In genomic region chr12:55845785-55846496, GRCh38 we compare ENCODE assay signal across 21 cellular contexts. TPM values are rescaled to one million over a fixed set of nuclear protein-coding genes. Genes with fewer than 3 reads are reported as not detected.
DNase-seq lines count a peak whose midpoint lies in the region; ATAC-seq and TF ChIP-seq lines count a peak whose summit lies in the region.
"Had no signal": no experiment of that assay in that cellular context is flagged by ENCODE, and none has a peak within 500 bp of the region (broad histone marks: within the 10 kb centered on the region; RNA-seq: fewer than 3 reads in every experiment).

No MANE protein-coding gene starts in this region.

- H3K9ac ChIP-seq in GM23248 (peak overlapping the region; percentile 94), smooth muscle cell (ENCODE audit: low read depth) (peak overlapping the region; percentile 97)
- H3K9ac ChIP-seq: KMS-11 had no signal

- H3K27me3 ChIP-seq in GM23248 (replicated peaks; ENCODE audit: insufficient read depth): no peaks in the 10 kb centered on the region
- no peaks in the 10 kb centered on the region for H3K27me3 ChIP-seq in ascending aorta
- no peaks in the 10 kb centered on the region for H3K27me3 ChIP-seq in right cardiac atrium (ENCODE audit: control insufficient read depth, insufficient read depth)
- no peaks in the 10 kb centered on the region for H3K27me3 ChIP-seq in smooth muscle cell (ENCODE audit: low read depth)
- H3K27me3 ChIP-seq: dorsolateral prefrontal cortex had no signal

- H3K4me1 ChIP-seq in GM23248 (ENCODE audit: insufficient read depth): peaks cover 61% of the 10 kb centered on the region
- peaks cover 4 to 51% of the 10 kb centered on the region in 2 donors for H3K4me1 ChIP-seq in ascending aorta
- peaks cover 12% of the 10 kb centered on the region for H3K4me1 ChIP-seq in right cardiac atrium (ENCODE audit: control insufficient read depth, insufficient read depth, low read length)
- H3K4me1 ChIP-seq in smooth muscle cell (ENCODE audit: low read depth): peaks cover 31% of the 10 kb centered on the region

- H3K27ac Mint-ChIP-seq in type B pancreatic cell: no peak overlapping the region
- H3K27ac Mint-ChIP-seq: T-cell had no signal

- peaks cover 21% of the 10 kb centered on the region for H3K27me3 Mint-ChIP-seq in type B pancreatic cell

- no peaks in the 10 kb centered on the region for H3K9me3 ChIP-seq in GM23248 (ENCODE audit: low read depth)
- H3K9me3 ChIP-seq in ascending aorta: no peaks in the 10 kb centered on the region
- no peaks in the 10 kb centered on the region for H3K9me3 ChIP-seq in right cardiac atrium (ENCODE audit: control insufficient read depth, low read length)
- H3K9me3 ChIP-seq in smooth muscle cell (replicated peaks; ENCODE audit: low read depth): no peaks in the 10 kb centered on the region

- 50 to 59% methylated on average over 7 of the region's 7 CpGs for WGBS in GM23248 (ENCODE audit: low coverage in 1 of 2, low lambda C conversion rate in 2 of 2, missing lambda C conversion rate in 2 of 2), 2 experiments
- 74% methylated on average over 7 of the region's 7 CpGs for WGBS in right cardiac atrium
- WGBS in smooth muscle cell (ENCODE audit: low lambda C conversion rate): 86% methylated on average over 7 of the region's 7 CpGs

- intact Hi-C loops in ascending aorta (cut with DNase I) (loop anchor here (10.0 kb wide), 2 partner anchors 679 to 1411 kb away; partner anchors contain the start of gene RBMS2), right cardiac atrium (cut with DNase I) (loop anchor here in 1 of 4 donors (10.0 kb wide), 1 partner anchor 79 kb away; the partner anchor contains the start of gene PYM1)

- peak overlapping the region; percentile 28 for H2AFZ ChIP-seq in GM23248
- peak overlapping the region; percentile 83 for H2AFZ ChIP-seq in smooth muscle cell (ENCODE audit: low read depth)

- peaks cover 17% of the 10 kb centered on the region for H3K4me1 Mint-ChIP-seq in type B pancreatic cell (ENCODE audit: unreplicated experiment)

- H3K79me2 ChIP-seq in GM23248 (ENCODE audit: insufficient read depth) (peaks cover 16% of the 10 kb centered on the region), smooth muscle cell (ENCODE audit: low read depth) (peaks cover 8% of the 10 kb centered on the region)

- H3K4me3 ChIP-seq in GM23248: no peak overlapping the region
- no peak overlapping the region for H3K4me3 ChIP-seq in ascending aorta
- H3K4me3 ChIP-seq in right cardiac atrium (ENCODE audit: low read length): no peak overlapping the region
- no peak overlapping the region for H3K4me3 ChIP-seq in smooth muscle cell
- H3K4me3 ChIP-seq: dorsolateral prefrontal cortex, GM12878 had no signal

- DNase-seq in GM23248 (peak; percentile 59), ascending aorta (ENCODE audit: low spot score in 2 of 2) (no peak), right cardiac atrium (no peak), smooth muscle cell (lab: John Stamatoyannopoulos, UW; ENCODE audit: unreplicated experiment) (no peak), HEK293T (ENCODE audit: extremely low spot score) (no peak), DMS79 (lab: John Stamatoyannopoulos, UW) (no peak), type B pancreatic cell (ENCODE audit: extremely low spot score, unreplicated experiment) (no peak)
- DNase-seq: activated CD8-positive, alpha-beta memory T cell treated with anti-CD3 and anti-CD28 coated beads for 24 hours; NCI-H1092 treated with DMSO at 0.1 percent for 48 hours; NCI-H2107; NCI-H748 treated with DMSO at 0.1 percent for 48 hours; posterior cingulate gyrus; stimulated activated naive CD8-positive, alpha-beta T cell treated with anti-CD3 and anti-CD28 coated beads, Interleukin-15, Interleukin-2, amounts not matched to agents 100 U/mL and 50 U/mL, for 24 hours; T-cell had no signal

- CTCF ChIA-PET in HEK293T (lab: Yijun Ruan, JAX): no interaction called here

- H3K9me3 Mint-ChIP-seq in type B pancreatic cell: no peaks in the 10 kb centered on the region
- H3K9me3 Mint-ChIP-seq: T-cell had no signal

- in situ Hi-C loops in GM23248 (cut with MboI): no loop called here

- no peaks in the 10 kb centered on the region for H3K9me2 ChIP-seq in GM23248 (ENCODE audit: insufficient read depth)

- no peak for ATAC-seq in right cardiac atrium
- no peak for ATAC-seq in HG02885 (IDR thresholded peaks at IDR 0.05; ENCODE audit: poor library complexity, unreplicated experiment)
- ATAC-seq: esophagus mucosa; GM12878; Panc1; stimulated activated naive CD8-positive, alpha-beta T cell treated with anti-CD3 and anti-CD28 coated beads, Interleukin-15, Interleukin-2, amounts not matched to agents 100 U/mL and 50 U/mL, for 24 hours; T-cell had no signal

- TF ChIP-seq CTCF in ascending aorta (IDR thresholded peaks at IDR 0.05): no peak
- TF ChIP-seq CTCF in smooth muscle cell (IDR thresholded peaks at IDR 0.05; ENCODE audit: borderline replicate concordance, insufficient read depth, poor library complexity, severe bottlenecking): no peak
- no peak for TF ChIP-seq CTCF in type B pancreatic cell (conservative IDR thresholded peaks at IDR 0.05)

- H3F3A ChIP-seq in GM23248 (ENCODE audit: insufficient read depth) (peaks cover 39% of the 10 kb centered on the region), smooth muscle cell (ENCODE audit: low read depth) (peaks cover 4% of the 10 kb centered on the region)

- no peaks in the 10 kb centered on the region for H4K20me1 ChIP-seq in GM23248 (ENCODE audit: insufficient read depth)
- H4K20me1 ChIP-seq in smooth muscle cell (ENCODE audit: low read depth): no peaks in the 10 kb centered on the region

- no peaks in the 10 kb centered on the region for H3K36me3 ChIP-seq in GM23248 (ENCODE audit: low read depth)
- H3K36me3 ChIP-seq in ascending aorta: no peaks in the 10 kb centered on the region
- no peaks in the 10 kb centered on the region for H3K36me3 ChIP-seq in smooth muscle cell (ENCODE audit: low read depth)

- H3K4me2 ChIP-seq in GM23248 (ENCODE audit: unreplicated experiment) (peak overlapping the region; percentile 10), smooth muscle cell (no peak overlapping the region)
- H3K4me2 ChIP-seq: KMS-11 had no signal

- POLR2A ChIA-PET in HEK293T (lab: Yijun Ruan, JAX): interaction anchor here (3.0 kb wide), 1 partner anchor 16 kb away, joined by 43 read pairs; the partner anchor contains the start of gene DNAJC14

- peak overlapping the region; percentile 100 for H3K27ac ChIP-seq in GM23248
- H3K27ac ChIP-seq in ascending aorta: peak overlapping the region; percentile 99
- peak overlapping the region; percentile 42 for H3K27ac ChIP-seq in right cardiac atrium (ENCODE audit: low read length)
- peak overlapping the region; percentile 100 for H3K27ac ChIP-seq in smooth muscle cell (ENCODE audit: low read depth)
- H3K27ac ChIP-seq: KMS-11, VCaP had no signal

- H3K4me3 Mint-ChIP-seq in type B pancreatic cell: no peak overlapping the region
- H3K4me3 Mint-ChIP-seq: T-cell had no signal

- no peaks in the 10 kb centered on the region for H3K36me3 Mint-ChIP-seq in type B pancreatic cell
- H3K36me3 Mint-ChIP-seq: T-cell had no signal

TF ChIP-seq in HEK293T, 16 proteins besides CTCF, POLR2A, EP300 and RAD21 (continues in another document):
- TF ChIP-seq SUZ12 (IDR thresholded peaks at IDR 0.05) (no peak), NFRKB (IDR thresholded peaks at IDR 0.05) (no peak), ZNF384 (IDR thresholded peaks at IDR 0.05) (no peak), HDGF (IDR thresholded peaks at IDR 0.05; ENCODE audit: borderline replicate concordance) (no peak), BHLHE40 (IDR thresholded peaks at IDR 0.05; ENCODE audit: borderline replicate concordance) (no peak), LEF1 (IDR thresholded peaks at IDR 0.05; ENCODE audit: borderline replicate concordance) (no peak), CTBP1 (IDR thresholded peaks at IDR 0.05; ENCODE audit: borderline replicate concordance) (no peak), ELF4 (IDR thresholded peaks at IDR 0.05) (no peak), SP1 (IDR thresholded peaks at IDR 0.05) (no peak)

RNA-seq across cellular contexts. Expression of gene MMP19, which starts 3.2 kb away (rescaled TPM):
- 17.6 and 26.3 TPM in 2 replicates for total RNA-seq in GM23248 (2014; rRNA removed; shearing (Covaris generic))
- 13.8 and 15.7 TPM in 2 replicates for polyA plus RNA-seq in GM23248 (2016; fragmentation: Nextera tagmentation; extraction: Ambion mirVana)
- 37.5 TPM for total RNA-seq in ascending aorta
- total RNA-seq in right cardiac atrium: 10 to 100 TPM in 1 of 4 donors, 1 to 10 TPM in 3; 3.1 to 21.2 (median 5.6) TPM
- polyA plus RNA-seq in right cardiac atrium: 6.9 TPM
- total RNA-seq in smooth muscle cell: 14.9 and 17.6 TPM in 2 replicates
- 15.6 and 18.2 TPM in 2 replicates for polyA plus RNA-seq in smooth muscle cell
- total RNA-seq in type B pancreatic cell (ENCODE audit: low replicate concordance): 0.38 and 0.48 TPM in 2 replicates
- total RNA-seq: GM12878, T-cell had no signal

RNA-seq across cellular contexts. Expression of gene DNAJC14, which starts 16.6 kb away (rescaled TPM):
- total RNA-seq in GM23248 (2014; rRNA removed; shearing (Covaris generic)): 38.7 and 43.8 TPM in 2 replicates
- 23.7 and 24.5 TPM in 2 replicates for polyA plus RNA-seq in GM23248 (2016; fragmentation: Nextera tagmentation; extraction: Ambion mirVana)
- 26.1 TPM for total RNA-seq in ascending aorta
- 10 to 100 TPM; 19.0 to 24.1 (median 22.4) TPM for total RNA-seq in right cardiac atrium
- 15.5 TPM for polyA plus RNA-seq in right cardiac atrium
- total RNA-seq in smooth muscle cell: 25.2 and 32.6 TPM in 2 replicates
- 22.1 and 22.4 TPM in 2 replicates for polyA plus RNA-seq in smooth muscle cell
- 30.0 and 34.6 TPM in 2 replicates for total RNA-seq in type B pancreatic cell (ENCODE audit: low replicate concordance)

RNA-seq across cellular contexts. Expression of gene ORMDL2, which starts 28.1 kb away (rescaled TPM):
- total RNA-seq in GM23248 (2014; rRNA removed; shearing (Covaris generic)): 21.1 and 21.7 TPM in 2 replicates
- 86.6 and 87.7 TPM in 2 replicates for polyA plus RNA-seq in GM23248 (2016; fragmentation: Nextera tagmentation; extraction: Ambion mirVana)
- total RNA-seq in ascending aorta: 13.8 TPM
- total RNA-seq in right cardiac atrium: 10 to 100 TPM; 13.8 to 23.2 (median 17.6) TPM
- 23.8 TPM for polyA plus RNA-seq in right cardiac atrium
- 18.9 and 32.5 TPM in 2 replicates for total RNA-seq in smooth muscle cell
- 79.5 and 134 TPM in 2 replicates for polyA plus RNA-seq in smooth muscle cell
- 50.9 and 76.1 TPM in 2 replicates for total RNA-seq in type B pancreatic cell (ENCODE audit: low replicate concordance)

RNA-seq across cellular contexts. Expression of gene SARNP, which starts 28.4 kb away (rescaled TPM):
- total RNA-seq in GM23248 (2014; rRNA removed; shearing (Covaris generic)): 53.6 and 65.1 TPM in 2 replicates
- polyA plus RNA-seq in GM23248 (2016; fragmentation: Nextera tagmentation; extraction: Ambion mirVana): 131 and 139 TPM in 2 replicates
- 13.4 TPM for total RNA-seq in ascending aorta
- total RNA-seq in right cardiac atrium: 10 to 100 TPM; 50.3 to 55.7 (median 52.7) TPM
- 113 TPM for polyA plus RNA-seq in right cardiac atrium
- total RNA-seq in smooth muscle cell: 124 and 169 TPM in 2 replicates
- polyA plus RNA-seq in smooth muscle cell: 128 and 139 TPM in 2 replicates
- 51.4 and 75.9 TPM in 2 replicates for total RNA-seq in type B pancreatic cell (ENCODE audit: low replicate concordance)

Comparison
In these comparisons a context has a peak if more than half of its experiments do, and no peak if none do; other contexts are left out.
1. H3K27ac ChIP-seq: peak in every context shown above with its lines; median percentile 100 in GM23248; 100 in smooth muscle cell; 99 in ascending aorta; 42 in right cardiac atrium.